19 cellular contexts compared by ENCODE assay signal in the genomic region with DNA sequence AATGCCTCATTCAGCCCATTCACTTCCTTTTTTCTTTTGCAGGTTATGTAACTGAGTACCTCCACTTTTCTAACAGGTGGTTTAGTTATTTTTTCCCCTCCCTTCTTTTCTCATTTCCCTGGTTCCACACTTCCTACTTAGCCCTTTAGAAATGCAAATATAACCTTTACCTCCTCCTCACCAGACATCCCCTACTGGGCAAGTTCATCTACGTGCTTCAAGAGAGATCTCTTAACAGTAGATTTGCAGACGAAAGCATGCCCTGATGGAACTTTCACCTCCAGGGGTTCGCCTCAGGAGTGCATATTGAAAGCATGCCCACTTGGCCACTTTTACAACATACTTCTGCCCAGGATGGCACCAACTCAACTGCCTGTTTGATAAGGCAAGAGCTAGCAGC.
"Had no signal": no experiment of that assay in that cellular context is flagged by ENCODE, and none has a peak within 500 bp of the region (broad histone marks: within the 10 kb centered on the region; RNA-seq: fewer than 3 reads in every experiment).

No MANE protein-coding gene starts in this region.

- H3K4me2 ChIP-seq: neural progenitor cell had no signal

- H3K27me3 Mint-ChIP-seq: stimulated activated naive B cell treated with anti-CD40 and anti-IgM and Interleukin-4, amounts not matched to agents 10 μg/mL and 1 μg/mL and 100 μg/mL, for 72 hours had no signal

- H3K9ac ChIP-seq: neural progenitor cell had no signal

- H3K36me3 ChIP-seq: colonic mucosa, neural progenitor cell, ovary, right atrium auricular region, sigmoid colon, stomach had no signal

- H3K9me3 Mint-ChIP-seq: neural progenitor cell had no signal

- H3K27ac Mint-ChIP-seq: endodermal cell; natural killer cell; stimulated activated naive B cell treated with anti-CD40 and anti-IgM and Interleukin-4, amounts not matched to agents 10 μg/mL and 1 μg/mL and 100 μg/mL, for 72 hours had no signal

- H3K4me1 Mint-ChIP-seq: natural killer cell had no signal

- H3K4me3 Mint-ChIP-seq: endodermal cell; natural killer cell; neural progenitor cell; stimulated activated naive B cell treated with anti-CD40 and anti-IgM and Interleukin-4, amounts not matched to agents 10 μg/mL and 1 μg/mL and 100 μg/mL, for 72 hours had no signal

- ATAC-seq: foreskin keratinocyte; natural killer cell; stimulated activated naive B cell treated with anti-CD40 and anti-IgM and Interleukin-4, amounts not matched to agents 10 μg/mL and 1 μg/mL and 100 μg/mL, for 72 hours had no signal

- H3K4me1 ChIP-seq: colonic mucosa, foreskin keratinocyte, neural progenitor cell, right atrium auricular region, sigmoid colon, stomach had no signal

- H3K27ac ChIP-seq: colonic mucosa, foreskin keratinocyte, neural progenitor cell, ovary, right atrium auricular region, sigmoid colon, skin epidermis, stomach had no signal

- H3K9me3 ChIP-seq: colonic mucosa, ovary had no signal

- H2AFZ ChIP-seq: neural progenitor cell had no signal

- DNase-seq: colonic mucosa; effector CD4-positive, alpha-beta T cell; endodermal cell; erythroblast; foreskin keratinocyte; kidney glomerular epithelial cell; natural killer cell; ovary; sigmoid colon; stimulated activated CD4-positive, alpha-beta T cell treated with anti-CD3 and anti-CD28 coated beads, Interleukin-2, amount 100 ng/mL, for 24 hours; stimulated activated CD4-positive, alpha-beta T cell treated with anti-CD3 and anti-CD28 coated beads, Interleukin-4, amount 100 ng/mL, for 4 hours; stimulated activated naive B cell treated with anti-CD40 and anti-IgM and Interleukin-4, amounts not matched to agents 10 μg/mL and 1 μg/mL and 100 μg/mL, for 72 hours; stomach; trophoblast cell had no signal

- H3K4me3 ChIP-seq: colonic mucosa, neural progenitor cell, ovary, right atrium auricular region, sigmoid colon, skin epidermis, stomach had no signal

- H3K27me3 ChIP-seq: colonic mucosa, foreskin keratinocyte, neural progenitor cell, ovary, right atrium auricular region, sigmoid colon, stomach had no signal

- FAIRE-seq: endothelial cell of umbilical vein, islet of Langerhans had no signal
